In genomic region chrX:47797084-47797483, GRCh38 we compare ENCODE assay signal across 21 cellular contexts.
"Had no signal": no experiment of that assay in that cellular context is flagged by ENCODE, and none has a peak within 500 bp of the region (broad histone marks: within the 10 kb centered on the region; RNA-seq: fewer than 3 reads in every experiment).

No MANE protein-coding gene starts in this region.

- H3K9me3 ChIP-seq: colonic mucosa, esophagus muscularis mucosa had no signal

- H3K79me2 ChIP-seq: parathyroid adenoma had no signal

- DNase-seq: activated CD4-positive, alpha-beta T cell treated with anti-CD3 and anti-CD28 coated beads, Interleukin-2, amount 50 U/mL, for 48 hours; activated CD8-positive, alpha-beta memory T cell treated with anti-CD3 and anti-CD28 coated beads, Interleukin-2, amount 10 ng/mL, durations not matched to agents 7 days and 5 days; activated naive CD4-positive, alpha-beta T cell treated with anti-CD3 and anti-CD28 coated beads, Interleukin-2, amount 50 U/mL, for 16 hours; activated T-cell treated with anti-CD3 and anti-CD28 coated beads, Interleukin-2, amount 50 U/mL, for 1 hour; caudate nucleus; colonic mucosa; immature natural killer cell; midbrain; naive B cell; stimulated activated CD4-positive, alpha-beta T cell treated with anti-CD3 and anti-CD28 coated beads, Interleukin-4, amount 100 ng/mL, for 4 hours; stimulated activated CD8-positive, alpha-beta memory T cell treated with anti-CD3 and anti-CD28 coated beads, Interleukin-4, amount 100 ng/mL, for 48 hours; stimulated activated naive CD4-positive, alpha-beta T cell treated with Interleukin-2 at 50 U/mL for 16 hours; substantia nigra; T-helper 17 cell; trophoblast cell; WERI-Rb-1 had no signal

- H2AFZ ChIP-seq: neural progenitor cell had no signal

- H3K4me2 ChIP-seq: neural progenitor cell had no signal

- H3K27me3 ChIP-seq: colonic mucosa, esophagus muscularis mucosa, neural progenitor cell had no signal

- H3K4me3 ChIP-seq: colonic mucosa, esophagus muscularis mucosa, lung, neural progenitor cell, skin epidermis had no signal

- H3K4me1 ChIP-seq: colonic mucosa, esophagus muscularis mucosa, neural progenitor cell, parathyroid adenoma had no signal

- H3K27ac ChIP-seq: colonic mucosa, esophagus muscularis mucosa, neural progenitor cell, parathyroid adenoma, skin epidermis, WERI-Rb-1 had no signal

- H3K36me3 ChIP-seq: colonic mucosa, esophagus muscularis mucosa, neural progenitor cell, WERI-Rb-1 had no signal

- ATAC-seq: activated CD8-positive, alpha-beta memory T cell treated with anti-CD3 and anti-CD28 coated beads, Interleukin-2, amount 10 ng/mL, durations not matched to agents 7 days and 5 days; T-helper 17 cell had no signal
